11 cellular contexts compared by ENCODE assay signal in the genomic region with DNA sequence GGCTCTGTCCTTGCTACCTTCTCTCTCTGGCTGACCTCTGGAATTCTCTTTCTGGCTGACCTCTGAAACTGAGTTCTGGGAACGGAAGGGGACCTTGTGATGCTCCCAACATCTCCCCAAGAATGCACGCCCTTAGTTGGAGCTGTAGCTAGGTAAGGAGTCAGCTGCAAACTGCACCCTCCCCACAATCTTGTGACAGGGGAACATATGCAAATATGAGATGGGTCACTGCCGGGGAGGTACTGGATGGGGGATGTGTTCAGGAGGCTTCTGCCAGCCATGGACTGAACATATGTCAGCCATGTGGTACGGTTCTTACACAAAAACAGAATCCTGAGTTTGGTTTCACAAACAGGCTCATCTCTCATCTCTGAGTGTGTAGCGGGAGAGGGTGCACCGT.
DNase-seq lines count a peak whose midpoint lies in the region; ATAC-seq lines count a peak whose summit lies in the region.
"Had no signal": no experiment of that assay in that cellular context is flagged by ENCODE, and none has a peak within 500 bp of the region (broad histone marks: within the 10 kb centered on the region; RNA-seq: fewer than 3 reads in every experiment).

No MANE protein-coding gene starts in this region.

- peak overlapping the region in 1 of 2 donors; percentile 59 for H3K27ac Mint-ChIP-seq in stimulated activated naive CD8-positive, alpha-beta T cell treated with anti-CD3 and anti-CD28 coated beads, Interleukin-15, amount 100 ng/mL, for 72 hours
- H3K27ac Mint-ChIP-seq: nephron had no signal

- ATAC-seq in stimulated activated naive CD8-positive, alpha-beta T cell treated with anti-CD3 and anti-CD28 coated beads, Interleukin-15, Interleukin-2, amounts not matched to agents 100 U/mL and 50 U/mL, for 24 hours = peak; percentile 62
- no peak for ATAC-seq in stimulated activated naive CD8-positive, alpha-beta T cell treated with anti-CD3 and anti-CD28 coated beads, Interleukin-15, amount 100 ng/mL, for 72 hours
- peak; percentile 96 for ATAC-seq in HG02642 (IDR thresholded peaks at IDR 0.05; ENCODE audit: poor library complexity, unreplicated experiment)
- ATAC-seq: Panc1 had no signal

- H3K27me3 Mint-ChIP-seq in stimulated activated naive CD8-positive, alpha-beta T cell treated with anti-CD3 and anti-CD28 coated beads, Interleukin-15, amount 100 ng/mL, for 72 hours = no peaks in the 10 kb centered on the region

- peaks cover 33% of the 10 kb centered on the region for H3K4me1 Mint-ChIP-seq in stimulated activated naive CD8-positive, alpha-beta T cell treated with anti-CD3 and anti-CD28 coated beads, Interleukin-15, amount 100 ng/mL, for 72 hours

- H3K4me3 Mint-ChIP-seq in stimulated activated naive CD8-positive, alpha-beta T cell treated with anti-CD3 and anti-CD28 coated beads, Interleukin-15, amount 100 ng/mL, for 72 hours = no peak overlapping the region
- H3K4me3 Mint-ChIP-seq: nephron had no signal

- peaks cover 0 to 3% of the 10 kb centered on the region in 2 donors for H3K9me3 Mint-ChIP-seq in stimulated activated naive CD8-positive, alpha-beta T cell treated with anti-CD3 and anti-CD28 coated beads, Interleukin-15, amount 100 ng/mL, for 72 hours
- H3K9me3 Mint-ChIP-seq: nephron had no signal

- DNase-seq in stimulated activated naive CD8-positive, alpha-beta T cell treated with anti-CD3 and anti-CD28 coated beads, Interleukin-15, Interleukin-2, amounts not matched to agents 100 U/mL and 50 U/mL, for 24 hours = no peak
- no peak for DNase-seq in stimulated activated naive CD8-positive, alpha-beta T cell treated with anti-CD3 and anti-CD28 coated beads, Interleukin-15, amount 100 ng/mL, for 72 hours
- DNase-seq in NAMALWA (ENCODE audit: low spot score) (peak; percentile 62), amygdala (lab: John Stamatoyannopoulos, UW) (no peak), DMS53 (lab: John Stamatoyannopoulos, UW) (no peak), pons (ENCODE audit: low spot score) (no peak)
- DNase-seq in stimulated activated CD4-positive, alpha-beta T cell treated with anti-CD3 and anti-CD28 coated beads, Interleukin-12 subunit alpha, Interleukin-12 subunit beta, amount 100 ng/mL, for 4 hours = no peak
- DNase-seq: activated gamma-delta T cell had no signal
